Comparison of ENCODE assay signal across 27 cellular contexts in genomic region chr9:99373912-99374311, GRCh38.
A peak's percentile ranks its signal among the peaks of the same experiment; 100 is the strongest.
DNase-seq lines count a peak whose midpoint lies in the region; ATAC-seq and TF ChIP-seq lines count a peak whose summit lies in the region.
"Had no signal": no experiment of that assay in that cellular context is flagged by ENCODE, and none has a peak within 500 bp of the region (broad histone marks: within the 10 kb centered on the region; RNA-seq: fewer than 3 reads in every experiment).

No MANE protein-coding gene starts in this region.

- H3K36me3 ChIP-seq in WERI-Rb-1: no peaks in the 10 kb centered on the region
- H3K36me3 ChIP-seq: BE2C, heart right ventricle, neutrophil, SJSA1 had no signal

- H3K27me3 ChIP-seq in WERI-Rb-1 (ENCODE audit: insufficient read depth, low read depth, severe bottlenecking): no peaks in the 10 kb centered on the region
- H3K27me3 ChIP-seq: BE2C, body of pancreas, SJSA1 had no signal

- H3K4me3 ChIP-seq in WERI-Rb-1 (ENCODE audit: low read depth, low read length): no peak overlapping the region
- H3K4me3 ChIP-seq: body of pancreas, heart right ventricle, SJSA1 had no signal

- H3K9me3 ChIP-seq in WERI-Rb-1 (ENCODE audit: severe bottlenecking): no peaks in the 10 kb centered on the region
- H3K9me3 ChIP-seq: BE2C, body of pancreas, heart right ventricle, neutrophil, SJSA1 had no signal

- DNase-seq in NCI-H748 (lab: John Stamatoyannopoulos, UW; ENCODE audit: unreplicated experiment) (peak; percentile 58), NCI-H748 treated with DMSO at 0.1 percent for 48 hours (lab: John Stamatoyannopoulos, UW) (no peak), NCI-H524 treated with DMSO at 0.1 percent for 48 hours (lab: John Stamatoyannopoulos, UW) (peak; percentile 32), inferior parietal cortex (ENCODE audit: extremely low spot score) (peak; percentile 77), retina (no peak), WERI-Rb-1 (no peak), kidney glomerular epithelial cell (lab: John Stamatoyannopoulos, UW) (no peak)
- DNase-seq: activated CD4-positive, alpha-beta T cell treated with anti-CD3 and anti-CD28 coated beads, Interleukin-2, amount 50 U/mL, for 1 hour; activated naive CD4-positive, alpha-beta T cell; activated T-cell treated with anti-CD3 and anti-CD28 coated beads, Interleukin-2, amount 50 U/mL, for 72 hours; BE2C; body of pancreas; CD8-positive, alpha-beta memory T cell; foreskin fibroblast; GDM1; H9; heart right ventricle; Kasumi-1; left cardiac atrium; mammary epithelial cell; NCI-H2081 treated with DMSO at 0.1 percent for 48 hours; NCI-H526 treated with DMSO at 0.1 percent for 48 hours had no signal

- no peak for TF ChIP-seq CTCF in WERI-Rb-1 (IDR thresholded peaks at IDR 0.05; ENCODE audit: low read depth, low read length)

- no peak overlapping the region for H3K27ac ChIP-seq in WERI-Rb-1
- H3K27ac ChIP-seq: body of pancreas, heart right ventricle, neutrophil, SJSA1 had no signal

- no peak for ATAC-seq in activated CD4-positive, CD25-positive, alpha-beta regulatory T cell treated with anti-CD3 and anti-CD28 coated beads, Interleukin-2, amount 50 U/mL, for 24 hours
- ATAC-seq: activated T-cell treated with anti-CD3 and anti-CD28 coated beads, Interleukin-2, amount 50 U/mL, for 72 hours; body of pancreas; heart right ventricle; HepG2; left cardiac atrium; WTC11 had no signal

Comparison
In these comparisons a context has a peak if more than half of its experiments do, and no peak if none do; other contexts are left out.
1. DNase-seq: peak in NCI-H748 (single experiment), NCI-H524 treated with DMSO at 0.1 percent for 48 hours (single experiment) and inferior parietal cortex (single experiment); none in NCI-H748 treated with DMSO at 0.1 percent for 48 hours (single experiment), retina (single experiment), WERI-Rb-1 (single experiment) and kidney glomerular epithelial cell (single experiment).